ENCODE assay signal across 1 cellular context in genomic region chr6:33579828-33580714, GRCh38.
A peak's percentile ranks its signal among the peaks of the same experiment; 100 is the strongest.
TF ChIP-seq lines count a peak whose summit lies in the region.

Gene BAK1 (minus strand): TSS chr6:33580276. CDS start chr6:33577604, 2,672 bp downstream.

TF ChIP-seq in HEK293, 187 proteins besides CTCF, POLR2A, EP300 and RAD21 (continued from another document and continues in another):
- TF ChIP-seq PBX3 (CRISPR knock-in tag; IDR thresholded peaks at IDR 0.05) (peak; percentile 86; the same call in 1 of the 2 replicates), KLF9 (tag by site-specific recombination; IDR thresholded peaks at IDR 0.05; ENCODE audit: low read depth) (peak; percentile 86), ZFHX2 (tag by site-specific recombination; conservative IDR thresholded peaks at IDR 0.05) (peak; percentile 81), ZNF140 (tag by site-specific recombination; IDR thresholded peaks at IDR 0.05) (no peak), ZBTB48 (tag by site-specific recombination; IDR thresholded peaks at IDR 0.05) (peak; percentile 46; the same call in 1 of the 2 replicates), ZNF350 (tag by site-specific recombination; IDR thresholded peaks at IDR 0.05) (no peak), HIC1 (tag by site-specific recombination; IDR thresholded peaks at IDR 0.05) (no peak), SP7 (tag by site-specific recombination; IDR thresholded peaks at IDR 0.05) (0 out of 2 replicates have a peak, but pooled peaks have one; percentile 53), SALL2 (tag by site-specific recombination; IDR thresholded peaks at IDR 0.05; ENCODE audit: borderline replicate concordance) (no peak), ZNF623 (tag by site-specific recombination; IDR thresholded peaks at IDR 0.05) (no peak), ZNF121 (tag by site-specific recombination; IDR thresholded peaks at IDR 0.05) (no peak), YY2 (tag by site-specific recombination; IDR thresholded peaks at IDR 0.05) (no peak), GFI1B (tag by site-specific recombination; IDR thresholded peaks at IDR 0.05) (no peak), ZXDB (tag by site-specific recombination; IDR thresholded peaks at IDR 0.05) (peak; percentile 19; the same call in 1 of the 2 replicates), KLF10 (tag by site-specific recombination; IDR thresholded peaks at IDR 0.05) (0 out of 2 replicates have a peak, but pooled peaks have one; percentile 17), ZNF501 (tag by site-specific recombination; IDR thresholded peaks at IDR 0.05) (0 out of 2 replicates have a peak, but pooled peaks have one; percentile 61), ZBTB20 (tag by site-specific recombination; IDR thresholded peaks at IDR 0.05) (peak; percentile 88), ZNF629 (tag by site-specific recombination; IDR thresholded peaks at IDR 0.05) (0 out of 2 replicates have a peak, but pooled peaks have one; percentile 45), ZSCAN23 (tag by site-specific recombination; IDR thresholded peaks at IDR 0.05) (no peak), ZNF221 (tag by site-specific recombination; IDR thresholded peaks at IDR 0.05; ENCODE audit: borderline replicate concordance) (no peak), ZNF692 (tag by site-specific recombination; IDR thresholded peaks at IDR 0.05) (no peak), YY1 (tag by site-specific recombination; IDR thresholded peaks at IDR 0.05) (no peak), REPIN1 (tag by site-specific recombination; IDR thresholded peaks at IDR 0.05; ENCODE audit: low read depth) (no peak), ZNF335 (tag by site-specific recombination; conservative IDR thresholded peaks at IDR 0.05) (peak; percentile 66), ZSCAN5A (tag by site-specific recombination; IDR thresholded peaks at IDR 0.05) (no peak), ZNF18 (tag by site-specific recombination; IDR thresholded peaks at IDR 0.05) (no peak), ZNF266 (tag by site-specific recombination; IDR thresholded peaks at IDR 0.05; ENCODE audit: low read depth) (no peak), ZNF37A (tag by site-specific recombination; IDR thresholded peaks at IDR 0.05) (no peak), ZNF391 (tag by site-specific recombination; IDR thresholded peaks at IDR 0.05; ENCODE audit: borderline replicate concordance, low read depth) (0 out of 2 replicates have a peak, but pooled peaks have one; percentile 40), ZNF394 (tag by site-specific recombination; IDR thresholded peaks at IDR 0.05; ENCODE audit: borderline replicate concordance) (no peak), ZNF223 (tag by site-specific recombination; IDR thresholded peaks at IDR 0.05) (no peak), ZNF23 (tag by site-specific recombination; IDR thresholded peaks at IDR 0.05; ENCODE audit: borderline replicate concordance) (no peak), GLIS1 (tag by site-specific recombination; IDR thresholded peaks at IDR 0.05) (peak; percentile 73), PATZ1 (tag by site-specific recombination; IDR thresholded peaks at IDR 0.05) (peak; percentile 80), ZNF514 (tag by site-specific recombination; IDR thresholded peaks at IDR 0.05) (no peak), ZNF433 (tag by site-specific recombination; IDR thresholded peaks at IDR 0.05; ENCODE audit: low read depth) (no peak), ZNF596 (tag by site-specific recombination; IDR thresholded peaks at IDR 0.05) (no peak), HOXD13 (CRISPR knock-in tag; IDR thresholded peaks at IDR 0.05; ENCODE audit: borderline replicate concordance) (no peak), ZNF558 (tag by site-specific recombination; IDR thresholded peaks at IDR 0.05) (no peak), ZNF513 (tag by site-specific recombination; IDR thresholded peaks at IDR 0.05) (no peak), ZNF560 (tag by site-specific recombination; IDR thresholded peaks at IDR 0.05; ENCODE audit: borderline replicate concordance) (no peak), ZNF324 (tag by site-specific recombination; IDR thresholded peaks at IDR 0.05) (no peak), ZNF10 (tag by site-specific recombination; IDR thresholded peaks at IDR 0.05) (no peak), ZBTB11 (tag by site-specific recombination; conservative IDR thresholded peaks at IDR 0.05; ENCODE audit: low read depth) (peak; percentile 84), ZNF600 (tag by site-specific recombination; IDR thresholded peaks at IDR 0.05) (no peak), ELK4 (IDR thresholded peaks at IDR 0.05; ENCODE audit: borderline replicate concordance, low read depth, low read length) (no peak), ZNF274 (IDR thresholded peaks at IDR 0.05; ENCODE audit: low read length) (no peak), ZNF274 (tag by site-specific recombination; IDR thresholded peaks at IDR 0.05; ENCODE audit: borderline replicate concordance) (no peak), ZNF621 (tag by site-specific recombination; IDR thresholded peaks at IDR 0.05) (no peak)
